ENCODE assay signal across 8 cellular contexts in genomic region chr18:50880108-50880465, GRCh38. TPM values are rescaled to one million over a fixed set of nuclear protein-coding genes. Genes with fewer than 3 reads are reported as not detected.
DNase-seq lines count a peak whose midpoint lies in the region; ATAC-seq and TF ChIP-seq lines count a peak whose summit lies in the region.

No MANE protein-coding gene starts in this region.

- H3K27me3 Mint-ChIP-seq in Calu3 (ENCODE audit: unreplicated experiment): no peaks in the 10 kb centered on the region
- peaks cover 3% of the 10 kb centered on the region; the same call in 1 of the 2 replicates for H3K27me3 Mint-ChIP-seq in HFFc6 (ENCODE audit: insufficient read depth)
- no peaks in the 10 kb centered on the region for H3K27me3 Mint-ChIP-seq in memory B cell

- H3K4me1 Mint-ChIP-seq in Calu3 (ENCODE audit: low read depth, unreplicated experiment) (peaks cover 10% of the 10 kb centered on the region), HFFc6 (ENCODE audit: low read depth) (peaks cover 16% of the 10 kb centered on the region), memory B cell (peaks cover 17% of the 10 kb centered on the region)

- H3K36me3 Mint-ChIP-seq in Calu3 (ENCODE audit: insufficient read depth, unreplicated experiment) (peaks cover 26% of the 10 kb centered on the region), HFFc6 (ENCODE audit: low read depth) (no peaks in the 10 kb centered on the region), memory B cell (peaks cover 3% of the 10 kb centered on the region)

- intact Hi-C loops in Calu3 (cut with micrococcal nuclease; ENCODE audit: unreplicated experiment): no loop called here

- no peaks in the 10 kb centered on the region for H3K36me3 ChIP-seq in adipocyte (ENCODE audit: control insufficient read depth, insufficient read depth, low read length, severe bottlenecking)

- ATAC-seq in memory B cell (ENCODE audit: low read depth) (no peak), HG02623 (IDR thresholded peaks at IDR 0.05; ENCODE audit: unreplicated experiment) (no peak), GM19328 (IDR thresholded peaks at IDR 0.05; ENCODE audit: unreplicated experiment) (no peak), GM19324 (IDR thresholded peaks at IDR 0.05; ENCODE audit: low FRiP score, unreplicated experiment) (no peak)

- no peaks in the 10 kb centered on the region for H3K9me3 ChIP-seq in adipocyte (ENCODE audit: control insufficient read depth, low read length)

- BruUV-seq in Calu3 (replicated peaks; lab: Mats Ljungman, UMichigan): TSS peak; percentile 54

- CTCF ChIA-PET in Calu3 (lab: Charles Lee): no interaction called here

- H3K4me3 ChIP-seq in adipocyte (ENCODE audit: low read length): peak overlapping the region; percentile 100

- peak overlapping the region; percentile 69 for H3K27ac Mint-ChIP-seq in Calu3 (ENCODE audit: unreplicated experiment)
- H3K27ac Mint-ChIP-seq in HFFc6: peak overlapping the region; percentile 90
- peak overlapping the region; percentile 96 for H3K27ac Mint-ChIP-seq in memory B cell

- peak overlapping the region; percentile 86 for H3K9ac ChIP-seq in adipocyte (ENCODE audit: low read length)

- H3K4me3 Mint-ChIP-seq in Calu3 (ENCODE audit: low read depth, unreplicated experiment): peak overlapping the region; percentile 100
- H3K4me3 Mint-ChIP-seq in HFFc6: peak overlapping the region; percentile 93
- H3K4me3 Mint-ChIP-seq in memory B cell: peak overlapping the region; percentile 100

- DNase-seq in Calu3: no peak
- DNase-seq in HFFc6: no peak
- DNase-seq in adipocyte (ENCODE audit: low read depth): no peak
- DNase-seq in memory B cell (ENCODE audit: low spot score in 2 of 2): no peak
- no peak for DNase-seq in stimulated activated naive CD4-positive, alpha-beta T cell treated with Interleukin-2 at 50 U/mL for 16 hours (lab: John Stamatoyannopoulos, UW)

- peaks cover 16% of the 10 kb centered on the region for H3K4me1 ChIP-seq in adipocyte (ENCODE audit: control insufficient read depth, insufficient read depth, low read length)

- H3K27me3 ChIP-seq in adipocyte (replicated peaks; ENCODE audit: control insufficient read depth, insufficient read depth, low read length): no peaks in the 10 kb centered on the region

- H3K9me3 Mint-ChIP-seq in Calu3 (ENCODE audit: low read depth, unreplicated experiment) (no peaks in the 10 kb centered on the region), HFFc6 (no peaks in the 10 kb centered on the region), memory B cell (no peaks in the 10 kb centered on the region)

- TF ChIP-seq CTCF in Calu3 (IDR thresholded peaks at IDR 0.05; ENCODE audit: unreplicated experiment) (no peak), HFFc6 (IDR thresholded peaks at IDR 0.05) (no peak)

RNA-seq across cellular contexts. Expression of gene ME2, which starts 1.2 kb away (rescaled TPM):
- total RNA-seq in Calu3 (2022): 45.6 and 46.1 TPM in 2 replicates
- total RNA-seq in HFFc6 (2021; fragmentation: NEBNext Ultra II Directional; extraction: Animal tissue kit (Norgen Biotek cat#: 25700)): 10 to 100 TPM; 34.6 to 43.4 (median 38.7) TPM
